Comparison of ENCODE assay signal across 8 cellular contexts in the genomic region with DNA sequence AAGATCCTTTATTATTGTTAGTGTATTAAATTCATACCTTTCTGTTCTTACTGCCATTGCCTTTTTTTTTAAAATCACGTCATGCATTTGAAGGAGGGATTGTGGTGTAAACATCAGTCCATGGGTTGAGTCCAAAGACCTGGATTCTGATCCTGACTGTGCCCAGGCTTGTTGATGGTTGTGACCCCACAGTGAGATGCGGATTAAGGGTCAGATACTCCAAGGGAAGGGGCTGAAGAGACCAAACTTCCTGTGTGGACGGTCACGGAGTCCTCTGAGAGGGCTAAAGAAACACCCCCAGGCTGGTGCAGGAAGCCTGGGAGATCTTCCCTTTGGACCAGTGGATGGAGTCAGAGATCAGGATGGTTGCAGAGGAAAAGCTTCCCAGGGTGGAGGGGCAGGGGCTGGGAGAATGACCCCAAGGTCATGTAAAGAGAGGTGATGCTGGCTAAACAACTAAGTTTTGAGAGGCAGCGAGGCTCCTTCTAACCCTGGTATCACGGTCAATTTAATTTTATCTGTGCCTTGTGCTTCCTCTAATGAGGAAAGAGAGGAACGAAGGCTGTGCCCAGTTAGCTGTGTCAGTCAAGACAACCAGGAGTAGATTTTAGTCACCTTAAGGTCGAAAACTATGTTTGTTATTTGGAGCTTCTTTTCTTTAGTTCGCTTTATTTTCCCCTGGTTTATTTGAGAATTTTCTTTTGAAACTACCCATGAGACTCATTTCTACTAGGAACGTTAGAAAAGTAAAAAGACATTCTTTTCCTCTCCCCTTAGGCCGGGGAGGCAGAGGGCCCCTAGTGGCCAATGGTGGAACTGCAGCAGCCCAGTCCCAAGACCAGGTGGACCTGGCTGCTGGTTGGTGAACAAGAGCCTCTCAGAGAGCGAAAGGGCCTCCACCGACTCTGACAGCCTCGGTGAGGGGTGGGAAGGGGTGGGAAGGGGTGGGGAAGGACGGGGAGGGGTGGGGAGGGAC. TPM values are rescaled to one million over a fixed set of nuclear protein-coding genes. Genes with fewer than 3 reads are reported as not detected.
DNase-seq lines count a peak whose midpoint lies in the region; ATAC-seq and TF ChIP-seq lines count a peak whose summit lies in the region.

No MANE protein-coding gene starts in this region.

- peak overlapping the region in 4 of 6 donors; percentile 33 to 92 (median 89) for H3K27ac Mint-ChIP-seq in naive B cell

- H3K4me3 ChIP-seq in OCI-LY3 (ENCODE audit: low read length), result peak overlapping the region; percentile 66

- peak; percentile 95 for TF ChIP-seq CTCF in OCI-LY3 (IDR thresholded peaks at IDR 0.05; ENCODE audit: low read depth, low read length)

- H3K27me3 ChIP-seq in OCI-LY3 (ENCODE audit: low read depth, low read length), result no peaks in the 10 kb centered on the region; the same call in 1 of the 2 replicates

- peaks cover 13 to 18% (median 14%) of the 10 kb centered on the region in 3 donors for H3K4me1 Mint-ChIP-seq in naive B cell

- peak; percentile 96 for ATAC-seq in GM21526 (IDR thresholded peaks at IDR 0.05; ENCODE audit: low FRiP score, unreplicated experiment)
- peak; percentile 98 to 99 for ATAC-seq in naive B cell (ENCODE audit: low read depth in 2 of 2)

- H3K36me3 ChIP-seq in OCI-LY3 (replicated peaks; ENCODE audit: low read depth, low read length), result no peaks in the 10 kb centered on the region

- H3K27me3 Mint-ChIP-seq in naive B cell, result no peaks in the 10 kb centered on the region

- peak overlapping the region; percentile 24 to 84 (median 74) for H3K4me3 Mint-ChIP-seq in naive B cell

- no peaks in the 10 kb centered on the region for H3K79me2 ChIP-seq in OCI-LY3 (ENCODE audit: low read length)

- H3K9me3 Mint-ChIP-seq in naive B cell, result no peaks in the 10 kb centered on the region

- no peaks in the 10 kb centered on the region for H3K9me3 ChIP-seq in OCI-LY3 (ENCODE audit: insufficient read depth, low read length)

- H4K20me1 ChIP-seq in OCI-LY3 (ENCODE audit: insufficient read depth, low read length), result no peaks in the 10 kb centered on the region

- DNase-seq in DMS114 treated with DMSO at 0.1 percent for 48 hours (lab: John Stamatoyannopoulos, UW; ENCODE audit: unreplicated experiment) (peak; percentile 35), HuH-7 (ENCODE audit: low spot score) (peak; percentile 92), epithelial cell of prostate (ENCODE audit: low read depth, low spot score) (peak; percentile 10), naive B cell (peak; percentile 81)
- DNase-seq in activated CD8-positive, alpha-beta memory T cell treated with anti-CD3 and anti-CD28 coated beads, Interleukin-2, amount 50 U/mL, for 48 hours, result peak; percentile 99
- peak; percentile 71 to 74 for DNase-seq in stimulated activated CD8-positive, alpha-beta memory T cell treated with anti-CD3 and anti-CD28 coated beads, Interleukin-7, amount 100 ng/mL, for 48 hours (ENCODE audit: extremely low read depth in 1 of 2, low read depth in 1 of 2)

- peak overlapping the region; percentile 63 for H3K4me2 ChIP-seq in OCI-LY3 (ENCODE audit: low read length)

- H3K27ac ChIP-seq in OCI-LY3 (ENCODE audit: low read length), result peak overlapping the region; percentile 10; the same call in 1 of the 2 replicates
- no peak overlapping the region for H3K27ac ChIP-seq in epithelial cell of prostate

- H3K36me3 Mint-ChIP-seq in naive B cell, result no peaks in the 10 kb centered on the region

- peaks cover 32% of the 10 kb centered on the region for H3K4me1 ChIP-seq in OCI-LY3 (ENCODE audit: low read length)

- H2AFZ ChIP-seq in OCI-LY3 (ENCODE audit: low read depth, low read length), result peak overlapping the region; percentile 86

- H3K9ac ChIP-seq in OCI-LY3 (ENCODE audit: low read length), result peak overlapping the region; percentile 47

RNA-seq across cellular contexts. Expression of gene GPR161, which starts 8.7 kb away (rescaled TPM):
- polyA plus RNA-seq in naive B cell (ENCODE audit: low read depth in 6 of 6), result 1 to 10 TPM in 1 of 6 donors, under 1 TPM in 3, not detected in 2; 0.19 to 3.4 (median 0.25) TPM

RNA-seq across cellular contexts. Expression of gene TIPRL, which starts 33.3 kb away (rescaled TPM):
- 10 to 100 TPM; 28.0 to 38.2 (median 33.9) TPM for polyA plus RNA-seq in naive B cell (ENCODE audit: low read depth in 6 of 6)

Comparison
In these comparisons a context has a peak if more than half of its experiments do, and no peak if none do; other contexts are left out.
1. DNase-seq: peak in every context shown above with its lines; median percentile 99 in activated CD8-positive, alpha-beta memory T cell treated with anti-CD3 and anti-CD28 coated beads, Interleukin-2, amount 50 U/mL, for 48 hours; 92 in HuH-7; 81 in naive B cell; 72 in stimulated activated CD8-positive, alpha-beta memory T cell treated with anti-CD3 and anti-CD28 coated beads, Interleukin-7, amount 100 ng/mL, for 48 hours; 35 in DMS114 treated with DMSO at 0.1 percent for 48 hours; 10 in epithelial cell of prostate.